Comparison of ENCODE assay signal across 29 cellular contexts in the genomic region with DNA sequence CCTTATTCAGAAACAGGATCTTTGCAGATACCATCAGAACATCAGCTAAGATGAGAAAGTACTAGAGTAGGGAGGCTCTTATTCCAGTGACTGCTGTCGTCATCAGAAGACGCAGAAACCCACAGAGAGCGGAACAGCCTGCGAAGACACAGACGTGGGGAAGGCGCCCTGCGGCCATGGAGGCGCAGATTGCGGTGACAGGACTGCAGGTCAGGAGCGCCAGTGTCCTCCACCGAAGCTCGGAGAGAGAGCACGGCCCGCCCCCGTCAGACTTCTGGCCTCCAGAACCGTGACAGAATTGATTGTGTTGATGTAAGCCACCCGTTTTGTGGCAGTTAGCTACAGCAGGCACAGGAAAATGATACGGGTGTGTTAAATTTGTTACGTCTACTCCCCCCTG.
"Had no signal": no experiment of that assay in that cellular context is flagged by ENCODE, and none has a peak within 500 bp of the region (broad histone marks: within the 10 kb centered on the region; RNA-seq: fewer than 3 reads in every experiment).

No MANE protein-coding gene starts in this region.

- H3K9me3 ChIP-seq: adrenal gland, body of pancreas had no signal

- H3K4me1 ChIP-seq: adrenal gland, ascending aorta, body of pancreas, breast epithelium had no signal

- H3K27me3 ChIP-seq: adrenal gland, ascending aorta, body of pancreas, brain microvascular endothelial cell, breast epithelium, cardiac muscle cell had no signal

- H3K36me3 ChIP-seq: adrenal gland, ascending aorta, brain microvascular endothelial cell, breast epithelium, cardiac muscle cell had no signal

- H3K4me3 ChIP-seq: adrenal gland, ascending aorta, body of pancreas, breast epithelium, cardiac muscle cell had no signal

- H3K27ac ChIP-seq: adrenal gland, ascending aorta, body of pancreas, brain microvascular endothelial cell, breast epithelium, cardiac muscle cell had no signal

- DNase-seq: activated effector memory CD4-positive, alpha-beta T cell treated with anti-CD3 and anti-CD28 coated beads, Interleukin-2, amount 50 U/mL, for 16 hours; activated effector memory CD4-positive, alpha-beta T cell treated with Interleukin-2 at 50 U/mL for 16 hours; activated gamma-delta T cell; activated gamma-delta T cell treated with Interleukin-2 at 50 U/mL for 16 hours; activated naive CD4-positive, alpha-beta T cell; activated naive CD4-positive, alpha-beta T cell treated with anti-CD3 and anti-CD28 coated beads for 36 hours; activated naive CD4-positive, alpha-beta T cell treated with anti-CD3 and anti-CD28 coated beads, Interleukin-2, amount 10 ng/mL, durations not matched to agents 7 days and 5 days; activated naive CD4-positive, alpha-beta T cell treated with anti-CD3 and anti-CD28 coated beads, Interleukin-2, amount 50 U/mL, for 16 hours; activated naive CD4-positive, alpha-beta T cell treated with Interleukin-2 at 50 U/mL for 16 hours; activated naive CD8-positive, alpha-beta T cell treated with anti-CD3 and anti-CD28 coated beads for 36 hours; activated naive CD8-positive, alpha-beta T cell treated with anti-CD3 and anti-CD28 coated beads, Interleukin-2, amount 10 ng/mL, durations not matched to agents 7 days and 5 days; activated naive CD8-positive, alpha-beta T cell treated with anti-CD3 and anti-CD28 coated beads, Interleukin-2, amount 50 U/mL, for 24 hours; activated T-cell treated with anti-CD3 and anti-CD28 coated beads, Interleukin-2, amount 50 U/mL, for 1 hour; activated T-cell treated with anti-CD3 and anti-CD28 coated beads, Interleukin-2, amount 50 U/mL, for 24 hours; activated T-cell treated with anti-CD3 and anti-CD28 coated beads, Interleukin-2, amount 50 U/mL, for 4 hours; activated T-cell treated with anti-CD3 and anti-CD28 coated beads, Interleukin-2, amount 50 U/mL, for 48 hours; activated T-cell treated with anti-CD3 and anti-CD28 coated beads, Interleukin-2, amount 50 U/mL, for 72 hours; adrenal gland; amniotic stem cell; amygdala; aorta; body of pancreas; brain microvascular endothelial cell; caudate nucleus; central memory CD4-positive, alpha-beta T cell; cerebellar nuclear complex had no signal
